Comparison of ENCODE assay signal across 16 cellular contexts in the genomic region with DNA sequence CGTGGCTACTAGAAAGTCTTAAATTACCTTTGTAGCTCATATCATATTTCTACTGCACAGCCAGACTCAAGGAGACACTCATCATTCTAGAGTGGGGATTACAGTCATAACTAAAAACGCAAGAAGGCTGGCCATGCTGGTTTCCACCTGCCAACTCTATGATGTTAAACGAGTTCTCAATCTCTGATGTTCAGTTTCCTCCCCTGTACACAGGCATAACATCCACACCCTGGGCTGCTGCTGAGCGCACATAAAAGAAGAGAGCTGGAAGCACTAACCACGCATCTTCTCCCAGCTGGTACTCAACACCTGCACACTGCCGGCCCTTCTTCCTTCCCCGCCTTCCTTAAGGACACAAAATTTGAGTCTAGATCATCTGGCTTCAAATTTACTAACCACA.
DNase-seq lines count a peak whose midpoint lies in the region; ATAC-seq, FAIRE-seq and TF ChIP-seq lines count a peak whose summit lies in the region.
"Had no signal": no experiment of that assay in that cellular context is flagged by ENCODE, and none has a peak within 500 bp of the region (broad histone marks: within the 10 kb centered on the region; RNA-seq: fewer than 3 reads in every experiment).

No MANE protein-coding gene starts in this region.

- H3K36me3 ChIP-seq in skeletal muscle tissue (ENCODE audit: control insufficient read depth in 3 of 3, insufficient read depth in 3 of 3, low read length in 3 of 3), result no peaks in the 10 kb centered on the region
- no peaks in the 10 kb centered on the region for H3K36me3 ChIP-seq in colonic mucosa

- H3K4me1 ChIP-seq in skeletal muscle tissue (ENCODE audit: control insufficient read depth in 3 of 3, insufficient read depth in 3 of 3, low read length in 3 of 3), result peaks cover 40 to 51% (median 45%) of the 10 kb centered on the region in 3 donors
- H3K4me1 ChIP-seq in colonic mucosa, result no peaks in the 10 kb centered on the region

- no peak for FAIRE-seq in HTR-8/SVneo (lab: Jason Lieb, UNC)

- intact Hi-C loops in activated CD4-positive, alpha-beta memory T cell treated with anti-CD3 and anti-CD28 coated beads for 36 hours (cut with micrococcal nuclease), result loop anchor here (2.0 kb wide), 1 partner anchor 14 kb away; no protein-coding TSS in a partner anchor
- intact Hi-C loops in colonic mucosa (cut with DNase I), result no loop called here

- H3K27ac ChIP-seq in coronary artery (peak overlapping the region; percentile 74 to 83), skeletal muscle tissue (ENCODE audit: low read depth, low read length) (peak overlapping the region; percentile 3), colonic mucosa (no peak overlapping the region)

- no peak for ATAC-seq in HG03108 (IDR thresholded peaks at IDR 0.05; ENCODE audit: unreplicated experiment)
- ATAC-seq: naive thymus-derived CD4-positive, alpha-beta T cell; T-cell had no signal

- no peaks in the 10 kb centered on the region for H3K9me3 Mint-ChIP-seq in activated CD4-positive, alpha-beta memory T cell treated with anti-CD3 and anti-CD28 coated beads for 36 hours
- no peaks in the 10 kb centered on the region for H3K9me3 Mint-ChIP-seq in activated CD4-positive, alpha-beta memory T cell treated with anti-CD3 and anti-CD28 coated beads, Interleukin-2, amount 10 ng/mL, durations not matched to agents 7 days and 5 days
- H3K9me3 Mint-ChIP-seq: CD4-positive, alpha-beta memory T cell; naive thymus-derived CD4-positive, alpha-beta T cell; stimulated activated naive CD8-positive, alpha-beta T cell treated with anti-CD3 and anti-CD28 coated beads, Interleukin-15, Interleukin-2, amounts not matched to agents 100 ng/mL and 50 ng/mL, for 24 hours; T-cell had no signal

- H3K27ac Mint-ChIP-seq in activated CD4-positive, alpha-beta memory T cell treated with anti-CD3 and anti-CD28 coated beads for 36 hours, result no peak overlapping the region
- H3K27ac Mint-ChIP-seq in activated CD4-positive, alpha-beta memory T cell treated with anti-CD3 and anti-CD28 coated beads, Interleukin-2, amount 10 ng/mL, durations not matched to agents 7 days and 5 days, result no peak overlapping the region
- H3K27ac Mint-ChIP-seq: CD4-positive, alpha-beta memory T cell; naive thymus-derived CD4-positive, alpha-beta T cell; stimulated activated naive CD8-positive, alpha-beta T cell treated with anti-CD3 and anti-CD28 coated beads, Interleukin-15, Interleukin-2, amounts not matched to agents 100 ng/mL and 50 ng/mL, for 24 hours; T-cell had no signal

- H3K4me1 Mint-ChIP-seq in activated CD4-positive, alpha-beta memory T cell treated with anti-CD3 and anti-CD28 coated beads for 36 hours (ENCODE audit: low read depth), result peaks cover 4% of the 10 kb centered on the region
- H3K4me1 Mint-ChIP-seq in activated CD4-positive, alpha-beta memory T cell treated with anti-CD3 and anti-CD28 coated beads, Interleukin-2, amount 10 ng/mL, durations not matched to agents 7 days and 5 days, result no peaks in the 10 kb centered on the region
- H3K4me1 Mint-ChIP-seq: CD4-positive, alpha-beta memory T cell; naive thymus-derived CD4-positive, alpha-beta T cell; T-cell had no signal

- POLR2A ChIA-PET in activated CD4-positive, alpha-beta memory T cell treated with anti-CD3 and anti-CD28 coated beads for 36 hours (lab: Charles Lee), result no interaction called here
- POLR2A ChIA-PET in activated CD4-positive, alpha-beta memory T cell treated with anti-CD3 and anti-CD28 coated beads, Interleukin-2, amount 10 ng/mL, durations not matched to agents 7 days and 5 days (lab: Charles Lee), result no interaction called here

- CTCF ChIA-PET in activated CD4-positive, alpha-beta memory T cell treated with anti-CD3 and anti-CD28 coated beads for 36 hours (lab: Charles Lee), result no interaction called here
- CTCF ChIA-PET in activated CD4-positive, alpha-beta memory T cell treated with anti-CD3 and anti-CD28 coated beads, Interleukin-2, amount 10 ng/mL, durations not matched to agents 7 days and 5 days (lab: Charles Lee), result no interaction called here

- H3K9ac ChIP-seq in skeletal muscle tissue (ENCODE audit: low read depth in 1 of 3, low read length in 3 of 3) (no peak overlapping the region), colonic mucosa (ENCODE audit: low read depth in 2 of 2, low read length in 2 of 2) (no peak overlapping the region)

- no peaks in the 10 kb centered on the region for H3K9me3 ChIP-seq in skeletal muscle tissue (ENCODE audit: control insufficient read depth in 3 of 3, low read length in 3 of 3)
- no peaks in the 10 kb centered on the region for H3K9me3 ChIP-seq in colonic mucosa

- no peaks in the 10 kb centered on the region for H3K36me3 Mint-ChIP-seq in activated CD4-positive, alpha-beta memory T cell treated with anti-CD3 and anti-CD28 coated beads for 36 hours
- no peaks in the 10 kb centered on the region for H3K36me3 Mint-ChIP-seq in activated CD4-positive, alpha-beta memory T cell treated with anti-CD3 and anti-CD28 coated beads, Interleukin-2, amount 10 ng/mL, durations not matched to agents 7 days and 5 days (ENCODE audit: low read depth)
- H3K36me3 Mint-ChIP-seq: CD4-positive, alpha-beta memory T cell; T-cell had no signal

- H3K4me3 Mint-ChIP-seq in activated CD4-positive, alpha-beta memory T cell treated with anti-CD3 and anti-CD28 coated beads for 36 hours, result no peak overlapping the region
- no peak overlapping the region for H3K4me3 Mint-ChIP-seq in activated CD4-positive, alpha-beta memory T cell treated with anti-CD3 and anti-CD28 coated beads, Interleukin-2, amount 10 ng/mL, durations not matched to agents 7 days and 5 days
- H3K4me3 Mint-ChIP-seq: CD4-positive, alpha-beta memory T cell; naive thymus-derived CD4-positive, alpha-beta T cell; stimulated activated naive CD8-positive, alpha-beta T cell treated with anti-CD3 and anti-CD28 coated beads, Interleukin-15, Interleukin-2, amounts not matched to agents 100 ng/mL and 50 ng/mL, for 24 hours; T-cell had no signal

- TF ChIP-seq CTCF in coronary artery (IDR thresholded peaks at IDR 0.05) (no peak), colonic mucosa (IDR thresholded peaks at IDR 0.05) (no peak)

- H3K4me3 ChIP-seq in coronary artery, result peak overlapping the region; percentile 4
- peak overlapping the region in 1 of 3 donors; percentile 6 for H3K4me3 ChIP-seq in skeletal muscle tissue (ENCODE audit: low read length in 3 of 3)
- no peak overlapping the region for H3K4me3 ChIP-seq in colonic mucosa
- H3K4me3 ChIP-seq: lung had no signal

- H3K27me3 Mint-ChIP-seq in activated CD4-positive, alpha-beta memory T cell treated with anti-CD3 and anti-CD28 coated beads for 36 hours, result no peaks in the 10 kb centered on the region
- H3K27me3 Mint-ChIP-seq in activated CD4-positive, alpha-beta memory T cell treated with anti-CD3 and anti-CD28 coated beads, Interleukin-2, amount 10 ng/mL, durations not matched to agents 7 days and 5 days, result peaks cover 5% of the 10 kb centered on the region
- H3K27me3 Mint-ChIP-seq: stimulated activated naive CD8-positive, alpha-beta T cell treated with anti-CD3 and anti-CD28 coated beads, Interleukin-15, Interleukin-2, amounts not matched to agents 100 ng/mL and 50 ng/mL, for 24 hours had no signal

- peak; percentile 41 for DNase-seq in activated CD4-positive, alpha-beta memory T cell treated with anti-CD3 and anti-CD28 coated beads for 36 hours
- DNase-seq in activated CD4-positive, alpha-beta memory T cell treated with anti-CD3 and anti-CD28 coated beads, Interleukin-2, amount 10 ng/mL, durations not matched to agents 7 days and 5 days, result no peak
- peak; percentile 46 for DNase-seq in NCI-H146 (lab: John Stamatoyannopoulos, UW)
- DNase-seq in coronary artery (ENCODE audit: low spot score), result no peak
- DNase-seq in colonic mucosa, result no peak
- no peak for DNase-seq in HTR-8/SVneo (ENCODE audit: insufficient read length, low spot score)
- DNase-seq: ACHN; CD4-positive, alpha-beta memory T cell; dermis blood vessel endothelial cell; glutamatergic neuron; naive thymus-derived CD4-positive, alpha-beta T cell; T-cell had no signal

- H3K27me3 ChIP-seq in skeletal muscle tissue (ENCODE audit: control insufficient read depth in 3 of 3, insufficient read depth in 3 of 3, low read length in 3 of 3), result no peaks in the 10 kb centered on the region
- H3K27me3 ChIP-seq in colonic mucosa, result no peaks in the 10 kb centered on the region

Comparison
In these comparisons a context has a peak if more than half of its experiments do, and no peak if none do; other contexts are left out.
1. DNase-seq: peak in activated CD4-positive, alpha-beta memory T cell treated with anti-CD3 and anti-CD28 coated beads for 36 hours (single experiment) and NCI-H146 (single experiment); none in activated CD4-positive, alpha-beta memory T cell treated with anti-CD3 and anti-CD28 coated beads, Interleukin-2, amount 10 ng/mL, durations not matched to agents 7 days and 5 days (single experiment), coronary artery (single experiment), colonic mucosa (single experiment) and HTR-8/SVneo (single experiment).